Comparison of ENCODE assay signal across 18 cellular contexts in genomic region chr15:88431441-88431840, GRCh38. TPM values are rescaled to one million over a fixed set of nuclear protein-coding genes. Genes with fewer than 3 reads are reported as not detected.
DNase-seq lines count a peak whose midpoint lies in the region; ATAC-seq, FAIRE-seq and TF ChIP-seq lines count a peak whose summit lies in the region.
"Had no signal": no experiment of that assay in that cellular context is flagged by ENCODE, and none has a peak within 500 bp of the region (broad histone marks: within the 10 kb centered on the region; RNA-seq: fewer than 3 reads in every experiment).

No MANE protein-coding gene starts in this region.

- CTCF ChIA-PET in H1 (lab: Charles Lee; ENCODE audit: partially characterized antibody): interaction anchor here (1.2 to 3.3 kb wide), 3 partner anchors 19 to 157 kb away, joined by 4 to 14 read pairs (median 7); no protein-coding TSS in a partner anchor

- H3K36me3 ChIP-seq in GM23338 (ENCODE audit: insufficient read depth) (no peaks in the 10 kb centered on the region), H1 (ENCODE audit: control insufficient read depth in 2 of 4, insufficient read depth in 4 of 4, low read length in 3 of 4) (no peaks in the 10 kb centered on the region)
- H3K36me3 ChIP-seq: BLaER1 had no signal

- H2AK5ac ChIP-seq in H1 (ENCODE audit: low read depth, low read length): no peak overlapping the region

- H3K4me1 ChIP-seq in GM23338 (ENCODE audit: insufficient read depth): peaks cover 10% of the 10 kb centered on the region
- H3K4me1 ChIP-seq in H1 (replicated peaks in 1 of 4; ENCODE audit: control insufficient read depth in 3 of 4, insufficient read depth in 4 of 4, low read length in 3 of 4): peaks cover 0 to 6% (median 2%) of the 10 kb centered on the region in 4 experiments; a peak in 4 of 7 replicates
- H3K4me1 ChIP-seq: BLaER1, Caco-2 had no signal

- no peaks in the 10 kb centered on the region for H3K9me3 ChIP-seq in H1 (ENCODE audit: insufficient read depth in 2 of 2, low read depth in 1 of 2, low read length in 1 of 2)
- H3K9me3 ChIP-seq: BLaER1, Caco-2 had no signal

- ATAC-seq in GM23338: peak; percentile 27; the same call in 2 of the 3 replicates
- no peak for ATAC-seq in HG02938 (IDR thresholded peaks at IDR 0.05; ENCODE audit: unreplicated experiment)
- ATAC-seq: GM12878, HepG2 had no signal

- FAIRE-seq in H1 (lab: Jason Lieb, UNC): no peak
- FAIRE-seq: GM12878, GM18507, HepG2, HTR-8/SVneo had no signal

- no peak overlapping the region for H4K91ac ChIP-seq in H1 (replicated peaks; ENCODE audit: insufficient read length, low read length)

- H3K9me3 Mint-ChIP-seq in GM23338 (no peaks in the 10 kb centered on the region), type B pancreatic cell (no peaks in the 10 kb centered on the region)
- H3K9me3 Mint-ChIP-seq: CD8-positive, alpha-beta memory T cell; HFFc6 had no signal

- H3K79me2 ChIP-seq in GM23338 (replicated peaks; ENCODE audit: insufficient read depth): no peaks in the 10 kb centered on the region
- no peaks in the 10 kb centered on the region for H3K79me2 ChIP-seq in H1 (ENCODE audit: control insufficient read depth in 1 of 2, insufficient read depth in 2 of 2, low read length in 2 of 2)

- no peak overlapping the region for H2BK20ac ChIP-seq in H1 (ENCODE audit: low read length)

- no peak overlapping the region for H3K9ac ChIP-seq in H1 (replicated peaks in 1 of 4; ENCODE audit: extremely low read depth in 1 of 4, low read depth in 3 of 4, low read length in 3 of 4)
- H3K9ac ChIP-seq: BLaER1 had no signal

- no peak overlapping the region for H2BK15ac ChIP-seq in H1 (ENCODE audit: low read length)

- no peaks in the 10 kb centered on the region for H3F3A ChIP-seq in GM23338 (replicated peaks; ENCODE audit: low read depth)

- H3K4me3 Mint-ChIP-seq in GM23338: no peak overlapping the region
- no peak overlapping the region for H3K4me3 Mint-ChIP-seq in type B pancreatic cell
- H3K4me3 Mint-ChIP-seq: CD8-positive, alpha-beta memory T cell; HFFc6 had no signal

- H3K27ac ChIP-seq in GM23338 (ENCODE audit: low read depth): no peak overlapping the region
- H3K27ac ChIP-seq in H1 (ENCODE audit: low read depth, low read length): no peak overlapping the region
- H3K27ac ChIP-seq: BLaER1 had no signal

- no peak overlapping the region for H2BK5ac ChIP-seq in H1 (ENCODE audit: low read depth, low read length)

- H3K9me2 ChIP-seq in GM23338 (ENCODE audit: insufficient read depth): no peaks in the 10 kb centered on the region

- H2AFZ ChIP-seq in GM23338 (no peak overlapping the region), H1 (ENCODE audit: low read length) (peak overlapping the region; percentile 19; the same call in 1 of the 2 replicates)

- no peak for TF ChIP-seq EP300 in H1 (IDR thresholded peaks at IDR 0.05; ENCODE audit: borderline replicate concordance in 1 of 2, low read depth in 2 of 2, low read length in 2 of 2)

- no peak for TF ChIP-seq POLR2A in H1 (IDR thresholded peaks at IDR 0.05; ENCODE audit: control extremely low read depth in 1 of 2, low read depth in 2 of 2, low read length in 2 of 2)

- no peak overlapping the region for H3K4ac ChIP-seq in H1 (replicated peaks; ENCODE audit: insufficient read length, low read depth, low read length)

- no peak overlapping the region for H3K4me2 ChIP-seq in GM23338
- no peak overlapping the region for H3K4me2 ChIP-seq in H1 (ENCODE audit: insufficient read depth in 1 of 2, low read depth in 2 of 2, low read length in 2 of 2)
- H3K4me2 ChIP-seq: BLaER1 had no signal

- H3K4me3 ChIP-seq in GM23338 (no peak overlapping the region), H1 (ENCODE audit: extremely low read depth in 1 of 4, insufficient read depth in 2 of 4, low read depth in 3 of 4, low read length in 4 of 4) (no peak overlapping the region)
- H3K4me3 ChIP-seq: BLaER1, GM12878 had no signal

- 86% methylated on average over 10 of the region's 10 CpGs; no CpG with 5 or more reads in 1 of the 2 experiments for WGBS in H1 (ENCODE audit: extremely low coverage in 1 of 2, insufficient coverage in 1 of 2, insufficient read length in 1 of 2, insufficient replicate concordance in 2 of 2, low coverage in 1 of 2, low lambda C conversion rate in 2 of 2, missing lambda C conversion rate in 1 of 2), 2 experiments

- no peak overlapping the region for H3K23ac ChIP-seq in H1 (ENCODE audit: insufficient read length)

- POLR2A ChIA-PET in H1 (lab: Charles Lee; ENCODE audit: partially characterized antibody): no interaction called here

- peaks cover 4% of the 10 kb centered on the region for H3K27me3 Mint-ChIP-seq in GM23338 (ENCODE audit: insufficient read depth, low read depth, poor library complexity)
- H3K27me3 Mint-ChIP-seq in type B pancreatic cell: peaks cover 63% of the 10 kb centered on the region

- intact Hi-C loops in cardiac septum (cut with DNase I): loop anchor here (10.0 kb wide), 1 partner anchor 137 kb away; no protein-coding TSS in a partner anchor

- H3K14ac ChIP-seq in H1 (ENCODE audit: insufficient read length): no peak overlapping the region

- DNase-seq in GM23338 (ENCODE audit: low spot score): peak; percentile 44
- DNase-seq in H1 (ENCODE audit: low read depth in 1 of 2, low spot score in 2 of 2): no peak
- DNase-seq in left kidney (ENCODE audit: low read depth, low spot score): peak; percentile 21
- DNase-seq in type B pancreatic cell (ENCODE audit: extremely low spot score, unreplicated experiment): peak; percentile 37
- DNase-seq in cardiac septum (ENCODE audit: low spot score): no peak
- no peak for DNase-seq in retina
- DNase-seq: 8988T; AML-193; Caco-2; CD8-positive, alpha-beta memory T cell; HCEC 1CT; HFFc6 had no signal

- no peaks in the 10 kb centered on the region; the same call in 1 of the 2 replicates for H3K23me2 ChIP-seq in H1 (ENCODE audit: low read depth, low read length)

- no peak overlapping the region for H2BK12ac ChIP-seq in H1 (ENCODE audit: low read depth, low read length)

- H3K36me3 Mint-ChIP-seq in GM23338 (ENCODE audit: low read depth): no peaks in the 10 kb centered on the region
- H3K36me3 Mint-ChIP-seq in type B pancreatic cell: no peaks in the 10 kb centered on the region
- H3K36me3 Mint-ChIP-seq: CD8-positive, alpha-beta memory T cell had no signal

- H3K56ac ChIP-seq in H1 (replicated peaks; ENCODE audit: insufficient read length, low read depth, low read length): no peak overlapping the region

- H3K4me1 Mint-ChIP-seq in GM23338: peaks cover 14% of the 10 kb centered on the region
- H3K4me1 Mint-ChIP-seq in type B pancreatic cell (ENCODE audit: unreplicated experiment): no peaks in the 10 kb centered on the region
- H3K4me1 Mint-ChIP-seq: CD8-positive, alpha-beta memory T cell had no signal

- H3K18ac ChIP-seq in H1 (ENCODE audit: extremely low read depth, low read length): no peak overlapping the region

- H3K27me3 ChIP-seq in GM23338 (ENCODE audit: insufficient read depth) (no peaks in the 10 kb centered on the region), H1 (replicated peaks in 1 of 4; ENCODE audit: control insufficient read depth in 3 of 4, extremely low read depth in 1 of 4, insufficient read depth in 3 of 4, low read length in 3 of 4) (no peaks in the 10 kb centered on the region)
- H3K27me3 ChIP-seq: BLaER1 had no signal

- H2BK120ac ChIP-seq in H1 (replicated peaks; ENCODE audit: low read depth, low read length): no peak overlapping the region

- no peak for TF ChIP-seq RAD21 in H1 (IDR thresholded peaks at IDR 0.05 in 1 of 2, conservative IDR thresholded peaks at IDR 0.05 in 1 of 2; ENCODE audit: low read depth in 2 of 2, low read length in 2 of 2)

- H3K27ac Mint-ChIP-seq in GM23338 (no peak overlapping the region), type B pancreatic cell (no peak overlapping the region)
- H3K27ac Mint-ChIP-seq: CD8-positive, alpha-beta memory T cell; HFFc6 had no signal

- H4K20me1 ChIP-seq in GM23338 (replicated peaks; ENCODE audit: insufficient read depth) (no peaks in the 10 kb centered on the region), H1 (replicated peaks in 1 of 2; ENCODE audit: control insufficient read depth in 1 of 2, insufficient read depth in 2 of 2, low read length in 2 of 2) (no peaks in the 10 kb centered on the region)
- H4K20me1 ChIP-seq: BLaER1 had no signal

- H4K8ac ChIP-seq in H1 (ENCODE audit: extremely low read depth, insufficient read depth, low read length): no peak overlapping the region

- TF ChIP-seq CTCF in GM23338 (conservative IDR thresholded peaks at IDR 0.05; ENCODE audit: low read depth in 2 of 2): no peak
- TF ChIP-seq CTCF in H1 (IDR thresholded peaks at IDR 0.05; ENCODE audit: control extremely low read depth in 1 of 3, insufficient read depth in 1 of 3, low read depth in 1 of 3, low read length in 3 of 3): no peak
- TF ChIP-seq CTCF in type B pancreatic cell (conservative IDR thresholded peaks at IDR 0.05): no peak

- no peak overlapping the region for H4K5ac ChIP-seq in H1 (ENCODE audit: insufficient read length, low read depth, low read length)

- H3K79me1 ChIP-seq in H1 (ENCODE audit: low read depth, low read length): no peaks in the 10 kb centered on the region

RNA-seq across cellular contexts. Expression of gene MRPL46, which starts 35.7 kb away (rescaled TPM):
- total RNA-seq in GM23338 (2014; rRNA removed; shearing (Covaris generic)): 20.9 and 26.1 TPM in 2 replicates
- polyA plus RNA-seq in GM23338 (2016; fragmentation: Nextera tagmentation; extraction: Ambion mirVana) (35.9 and 39.1 TPM in 2 replicates), H1 (2011; rRNA removed) (17.2 and 18.3 TPM in 2 replicates)
- total RNA-seq in H1 (2021; fragmentation: NEBNext Ultra II Directional; extraction: Animal tissue kit (Norgen Biotek cat#: 25700)): 24.4 and 24.5 TPM in 2 replicates
- polyA plus RNA-seq in H1 (2011; cell fraction: cytosol; rRNA removed): 28.7 TPM
- 15.3 TPM for polyA plus RNA-seq in H1 (2011; cell fraction: nucleus; rRNA removed)
- polyA plus RNA-seq in H1 (2012, experiment 1 of 2): 19.5 to 27.0 TPM (median 26.7 TPM) in 4 replicates
- 14.4 TPM for polyA plus RNA-seq in H1 (2012, experiment 2 of 2)
- polyA plus RNA-seq in H1 (2013, experiment 1 of 2): 27.0 TPM
- polyA plus RNA-seq in H1 (2013, experiment 2 of 2): 27.8 TPM
- polyA minus RNA-seq in H1 (2011; rRNA and poly(A)+ RNA removed): 11.5 and 13.1 TPM in 2 replicates
- 9.5 TPM for polyA minus RNA-seq in H1 (2011; cell fraction: cytosol; rRNA and poly(A)+ RNA removed)
- polyA minus RNA-seq in H1 (2011; cell fraction: nucleus; rRNA and poly(A)+ RNA removed): 25.5 TPM
- total RNA-seq in type B pancreatic cell (ENCODE audit: low replicate concordance) (24.8 and 26.0 TPM in 2 replicates), cardiac septum (57.8 TPM)

RNA-seq across cellular contexts. Expression of gene MRPS11, which starts 36.1 kb away (rescaled TPM):
- total RNA-seq in GM23338 (2014; rRNA removed; shearing (Covaris generic)): 35.8 and 36.3 TPM in 2 replicates
- polyA plus RNA-seq in GM23338 (2016; fragmentation: Nextera tagmentation; extraction: Ambion mirVana) (49.6 and 57.9 TPM in 2 replicates), H1 (2011; rRNA removed) (57.6 and 59.2 TPM in 2 replicates)
- total RNA-seq in H1 (2021; fragmentation: NEBNext Ultra II Directional; extraction: Animal tissue kit (Norgen Biotek cat#: 25700)): 41.4 and 50.4 TPM in 2 replicates
- 61.2 TPM for polyA plus RNA-seq in H1 (2011; cell fraction: cytosol; rRNA removed)
- polyA plus RNA-seq in H1 (2011; cell fraction: nucleus; rRNA removed): 55.9 TPM
- 39.5 to 60.0 TPM (median 55.8 TPM) in 4 replicates for polyA plus RNA-seq in H1 (2012, experiment 1 of 2)
- polyA plus RNA-seq in H1 (2012, experiment 2 of 2): 62.0 TPM
- 44.2 TPM for polyA plus RNA-seq in H1 (2013, experiment 1 of 2)
- polyA plus RNA-seq in H1 (2013, experiment 2 of 2): 45.2 TPM
- polyA minus RNA-seq in H1 (2011; rRNA and poly(A)+ RNA removed): 16.6 and 24.2 TPM in 2 replicates
- 24.1 TPM for polyA minus RNA-seq in H1 (2011; cell fraction: cytosol; rRNA and poly(A)+ RNA removed)
- 33.1 TPM for polyA minus RNA-seq in H1 (2011; cell fraction: nucleus; rRNA and poly(A)+ RNA removed)
- total RNA-seq in type B pancreatic cell (ENCODE audit: low replicate concordance) (44.0 and 45.2 TPM in 2 replicates), cardiac septum (50.6 TPM)

Comparison
In these comparisons a context has a peak if more than half of its experiments do, and no peak if none do; other contexts are left out.
1. DNase-seq: peak in GM23338 (single experiment), left kidney (single experiment) and type B pancreatic cell (single experiment); none in H1 (0 of 2), cardiac septum (single experiment) and retina (single experiment).